15 cellular contexts compared by ENCODE assay signal in genomic region chr1:60133848-60134247, GRCh38.
A peak's percentile ranks its signal among the peaks of the same experiment; 100 is the strongest.
DNase-seq lines count a peak whose midpoint lies in the region; ATAC-seq and TF ChIP-seq lines count a peak whose summit lies in the region.
"Had no signal": no experiment of that assay in that cellular context is flagged by ENCODE, and none has a peak within 500 bp of the region (broad histone marks: within the 10 kb centered on the region; RNA-seq: fewer than 3 reads in every experiment).

No MANE protein-coding gene starts in this region.

- no peak overlapping the region for H4K5ac ChIP-seq in IMR-90 (ENCODE audit: low read depth, low read length)

- H3K4me1 ChIP-seq in IMR-90 (ENCODE audit: control insufficient read depth, insufficient read depth, low read length), result no peaks in the 10 kb centered on the region

- no peak overlapping the region for H2BK120ac ChIP-seq in IMR-90 (ENCODE audit: low read depth, low read length)

- no peak overlapping the region for H2AFZ ChIP-seq in IMR-90 (replicated peaks; ENCODE audit: low read length, poor library complexity)

- no peak overlapping the region for H4K91ac ChIP-seq in IMR-90 (ENCODE audit: insufficient read depth, low read depth, low read length)

- H3K4ac ChIP-seq in IMR-90 (ENCODE audit: low read depth, low read length), result no peak overlapping the region

- H3K4me3 ChIP-seq in IMR-90 (ENCODE audit: insufficient read depth, low read depth, low read length), result no peak overlapping the region

- no peak overlapping the region for H2AK5ac ChIP-seq in IMR-90 (ENCODE audit: low read depth, low read length)

- H4K20me1 ChIP-seq in IMR-90 (ENCODE audit: insufficient read depth, low read length), result no peaks in the 10 kb centered on the region

- no peak overlapping the region for H2BK5ac ChIP-seq in IMR-90 (ENCODE audit: low read depth, low read length, poor library complexity, severe bottlenecking)

- POLR2A ChIA-PET in IMR-90 (lab: Charles Lee; ENCODE audit: unreplicated experiment), result no interaction called here

- no peak overlapping the region for H3K14ac ChIP-seq in IMR-90 (replicated peaks; ENCODE audit: low read depth, low read length)

- no peaks in the 10 kb centered on the region for H3K36me3 ChIP-seq in IMR-90 (ENCODE audit: control insufficient read depth, insufficient read depth, low read length)

- no peak overlapping the region for H2BK15ac ChIP-seq in IMR-90 (ENCODE audit: low read depth, low read length)

- no TSS peak for BruUV-seq in IMR-90 (replicated peaks; lab: Mats Ljungman, UMichigan)

- H3K9ac ChIP-seq in IMR-90 (ENCODE audit: low read depth, low read length), result no peak overlapping the region

- intact Hi-C loops in IMR-90 (cut with micrococcal nuclease), result loop anchor here (2.0 kb wide), 1 partner anchor 65 kb away; no protein-coding TSS in a partner anchor

- DNase-seq in DMS 273 (lab: John Stamatoyannopoulos, UW; ENCODE audit: unreplicated experiment) (peak; percentile 96), IMR-90 (peak; percentile 35), astrocyte of the hippocampus (ENCODE audit: low read depth, low spot score) (peak; percentile 70), myocyte (ENCODE audit: low read depth) (peak; percentile 60), HuH-7 (ENCODE audit: low spot score) (no peak)
- DNase-seq: activated CD4-positive, alpha-beta memory T cell treated with anti-CD3 and anti-CD28 coated beads for 36 hours; DMS153; glutamatergic neuron; left ventricle myocardium superior; NCI-H1436; stimulated activated naive CD4-positive, alpha-beta T cell had no signal

- no peaks in the 10 kb centered on the region for H3K79me1 ChIP-seq in IMR-90 (ENCODE audit: low read depth in 1 of 2, low read length in 2 of 2)

- TF ChIP-seq POLR2A in IMR-90 (IDR thresholded peaks at IDR 0.05; ENCODE audit: low read depth, low read length), result no peak

- no peak overlapping the region for H2AK9ac ChIP-seq in IMR-90 (replicated peaks; ENCODE audit: low read depth, low read length, poor library complexity)

- CTCF ChIA-PET in IMR-90 (lab: Yijun Ruan, JAX), result interaction anchor here (1.1 kb wide), 1 partner anchor 14 kb away, joined by 3 read pairs; no protein-coding TSS in a partner anchor

- TF ChIP-seq RAD21 in IMR-90 (IDR thresholded peaks at IDR 0.05; ENCODE audit: low read length), result no peak

- no peak overlapping the region for H3K18ac ChIP-seq in IMR-90 (ENCODE audit: low read depth, low read length)

- ATAC-seq in IMR-90 (ENCODE audit: low read depth) (no peak), HG02840 (IDR thresholded peaks at IDR 0.05; ENCODE audit: low FRiP score, unreplicated experiment) (no peak), GM18873 (IDR thresholded peaks at IDR 0.05; ENCODE audit: low FRiP score, unreplicated experiment) (no peak), HG02885 (IDR thresholded peaks at IDR 0.05; ENCODE audit: poor library complexity, unreplicated experiment) (no peak)
- ATAC-seq: left ventricle myocardium superior had no signal

- no peak overlapping the region for H3K23ac ChIP-seq in IMR-90 (ENCODE audit: low read depth, low read length)

- no peak overlapping the region for H3K4me2 ChIP-seq in IMR-90 (ENCODE audit: low read depth, low read length)

- H2BK20ac ChIP-seq in IMR-90 (ENCODE audit: low read depth, low read length), result no peak overlapping the region

- dilution Hi-C loops in IMR-90 (cut with HindIII; ENCODE audit: low sequenced_read_pairs, unreplicated experiment), result no loop called here

- no peaks in the 10 kb centered on the region for H3K27me3 ChIP-seq in IMR-90 (ENCODE audit: control insufficient read depth, insufficient read depth, low read length)

- no peaks in the 10 kb centered on the region for H3K9me3 ChIP-seq in IMR-90 (ENCODE audit: control insufficient read depth, insufficient read depth, low read length)

- H3K9me1 ChIP-seq in IMR-90 (ENCODE audit: insufficient read depth, low read length), result no peaks in the 10 kb centered on the region

- in situ Hi-C loops in IMR-90 (cut with MboI; ENCODE audit: low sequenced_read_pairs), result no loop called here

- H3K27ac ChIP-seq in IMR-90 (ENCODE audit: insufficient read depth, low read length), result no peak overlapping the region
- H3K27ac ChIP-seq: HL-60 had no signal

- H3K56ac ChIP-seq in IMR-90 (ENCODE audit: extremely low read depth, insufficient read depth, low read length), result no peak overlapping the region

- H4K8ac ChIP-seq in IMR-90 (ENCODE audit: low read depth in 2 of 2, low read length in 2 of 2), result no peak overlapping the region

- TF ChIP-seq CTCF in IMR-90 (conservative IDR thresholded peaks at IDR 0.05; ENCODE audit: low read depth, low read length), result no peak

TF ChIP-seq in IMR-90, 13 proteins besides CTCF, POLR2A, EP300 and RAD21:
- TF ChIP-seq MAFK (IDR thresholded peaks at IDR 0.05; ENCODE audit: low read depth, low read length) (no peak), SMC3 (IDR thresholded peaks at IDR 0.05; ENCODE audit: low read depth, low read length) (no peak), RCOR1 (IDR thresholded peaks at IDR 0.05; ENCODE audit: insufficient replicate concordance, low read length) (no peak), USF2 (IDR thresholded peaks at IDR 0.05; ENCODE audit: low read depth, low read length) (no peak), CHD1 (IDR thresholded peaks at IDR 0.05; ENCODE audit: low read depth, low read length) (no peak), RFX5 (IDR thresholded peaks at IDR 0.05; ENCODE audit: low read depth, low read length) (no peak), CEBPB (IDR thresholded peaks at IDR 0.05; ENCODE audit: low read depth, low read length) (no peak), ELK1 (IDR thresholded peaks at IDR 0.05; ENCODE audit: borderline replicate concordance, low read depth, low read length) (no peak), FOS (IDR thresholded peaks at IDR 0.05; ENCODE audit: low read depth, low read length) (no peak), BHLHE40 (IDR thresholded peaks at IDR 0.05; ENCODE audit: low read depth, low read length) (no peak), MXI1 (IDR thresholded peaks at IDR 0.05; ENCODE audit: borderline replicate concordance, low read depth, low read length) (no peak), MAZ (IDR thresholded peaks at IDR 0.05; ENCODE audit: borderline replicate concordance, low read depth, low read length) (no peak), NFE2L2 (IDR thresholded peaks at IDR 0.05; ENCODE audit: low read depth, low read length) (no peak)
TF ChIP-seq in IMR-90: peak in this region for 0.
